In genomic region chr3:139353920-139354556, GRCh38 we compare ENCODE assay signal across 8 cellular contexts. TPM values are rescaled to one million over a fixed set of nuclear protein-coding genes. Genes with fewer than 3 reads are reported as not detected.
DNase-seq lines count a peak whose midpoint lies in the region; ATAC-seq, FAIRE-seq and TF ChIP-seq lines count a peak whose summit lies in the region.

No MANE protein-coding gene starts in this region.

- no peaks in the 10 kb centered on the region for H3F3A ChIP-seq in PC-3 (ENCODE audit: low read length, unreplicated experiment)
- no peaks in the 10 kb centered on the region for H3F3A ChIP-seq in neural cell (ENCODE audit: insufficient read depth, low read length, poor library complexity, severe bottlenecking)

- intact Hi-C loops in Calu3 (cut with micrococcal nuclease; ENCODE audit: unreplicated experiment) = loop anchor here (1.0 kb wide), 1 partner anchor 208 kb away; no protein-coding TSS in a partner anchor
- intact Hi-C loops in PC-3 (cut with micrococcal nuclease) = no loop called here
- intact Hi-C loops in endothelial cell of umbilical vein (cut with micrococcal nuclease) = loop anchor here (1.0 kb wide), 1 partner anchor 10 kb away; the partner anchor contains the start of gene MRPS22
- intact Hi-C loops in natural killer cell (cut with micrococcal nuclease) = no loop called here

- H3K79me2 ChIP-seq in PC-3 (ENCODE audit: low read length) (no peaks in the 10 kb centered on the region), endothelial cell of umbilical vein (ENCODE audit: control insufficient read depth, insufficient read depth, low read length) (no peaks in the 10 kb centered on the region), neural cell (replicated peaks; ENCODE audit: insufficient read depth, low read length) (no peaks in the 10 kb centered on the region)

- no peak overlapping the region for H3K9ac ChIP-seq in PC-3 (ENCODE audit: low read length)
- H3K9ac ChIP-seq in endothelial cell of umbilical vein (replicated peaks; ENCODE audit: extremely low read depth, insufficient read depth, low read length) = no peak overlapping the region
- no peak overlapping the region for H3K9ac ChIP-seq in neural cell (ENCODE audit: low read length)

- TF ChIP-seq CTCF in Calu3 (IDR thresholded peaks at IDR 0.05; ENCODE audit: unreplicated experiment) (peak; percentile 78), PC-3 (conservative IDR thresholded peaks at IDR 0.05; ENCODE audit: low read depth, low read length) (peak; percentile 81), endothelial cell of umbilical vein (IDR thresholded peaks at IDR 0.05; ENCODE audit: extremely low read depth in 1 of 2, insufficient read depth in 1 of 2, low read depth in 1 of 2, low read length in 2 of 2) (peak; percentile 69 to 77), neural cell (IDR thresholded peaks at IDR 0.05; ENCODE audit: poor library complexity, severe bottlenecking) (peak; percentile 70), natural killer cell (IDR thresholded peaks at IDR 0.05) (no peak)

- no peak overlapping the region for H3K27ac ChIP-seq in PC-3 (ENCODE audit: low read length)
- no peak overlapping the region for H3K27ac ChIP-seq in endothelial cell of umbilical vein (ENCODE audit: insufficient read depth, low read depth, low read length)
- H3K27ac ChIP-seq in neural cell (ENCODE audit: low read length) = no peak overlapping the region

- ATAC-seq in HG02588 (IDR thresholded peaks at IDR 0.05; ENCODE audit: unreplicated experiment) (peak; percentile 41), PC-3 (peak; percentile 95), natural killer cell (no peak), HG02623 (IDR thresholded peaks at IDR 0.05; ENCODE audit: unreplicated experiment) (no peak)

- CTCF ChIA-PET in Calu3 (lab: Charles Lee) = interaction anchor here (0.5 to 2.7 kb wide), 18 partner anchors 9 to 1180 kb away, joined by 3 to 26 read pairs (median 4); partner anchors contain the start of genes COPB2 and MRPS22
- CTCF ChIA-PET in PC-3 (lab: Charles Lee) = interaction anchor here (0.5 to 1.9 kb wide), 8 partner anchors 8 to 567 kb away, joined by 3 to 10 read pairs (median 4); no protein-coding TSS in a partner anchor
- CTCF ChIA-PET in endothelial cell of umbilical vein (lab: Charles Lee) = interaction anchor here (0.5 to 2.5 kb wide), 23 partner anchors 9 to 1561 kb away, joined by 3 to 31 read pairs (median 5); partner anchors contain the start of genes COPB2 and MRPS22

- H3K4me3 ChIP-seq in PC-3 (ENCODE audit: low read length) (no peak overlapping the region), endothelial cell of umbilical vein (replicated peaks in 1 of 3; ENCODE audit: insufficient read depth in 1 of 3, low read depth in 1 of 3, low read length in 3 of 3) (no peak overlapping the region), neural cell (ENCODE audit: low read length) (no peak overlapping the region)

- DNase-seq in Calu3 (peak; percentile 70), PC-3 (peak; percentile 70), endothelial cell of umbilical vein (ENCODE audit: low read depth, low spot score) (peak; percentile 65), natural killer cell (no peak)
- no peak for DNase-seq in activated T-cell treated with anti-CD3 and anti-CD28 coated beads, Interleukin-2, amount 50 U/mL, for 1 hour

- no peaks in the 10 kb centered on the region for H3K9me3 ChIP-seq in PC-3 (ENCODE audit: low read length)
- no peaks in the 10 kb centered on the region for H3K9me3 ChIP-seq in endothelial cell of umbilical vein (replicated peaks; ENCODE audit: control insufficient read depth, insufficient read depth, low read length)
- no peaks in the 10 kb centered on the region for H3K9me3 ChIP-seq in neural cell (ENCODE audit: low read length)

- TF ChIP-seq RAD21 in neural cell (conservative IDR thresholded peaks at IDR 0.05) = peak; percentile 43

- no peak for TF ChIP-seq EP300 in neural cell (conservative IDR thresholded peaks at IDR 0.05; ENCODE audit: poor library complexity, severe bottlenecking)

- H3K27me3 Mint-ChIP-seq in Calu3 (ENCODE audit: unreplicated experiment) (no peaks in the 10 kb centered on the region), natural killer cell (ENCODE audit: low read depth in 2 of 2) (no peaks in the 10 kb centered on the region)

- POLR2A ChIA-PET in PC-3 (lab: Charles Lee; ENCODE audit: unreplicated experiment) = interaction anchor here (0.9 kb wide), 1 partner anchor 36 kb away, joined by 3 read pairs; no protein-coding TSS in a partner anchor
- POLR2A ChIA-PET in endothelial cell of umbilical vein (lab: Charles Lee) = interaction anchor here (1.2 kb wide), 1 partner anchor 10 kb away, joined by 6 read pairs; the partner anchor contains the start of gene MRPS22

- H3K4me1 Mint-ChIP-seq in Calu3 (ENCODE audit: low read depth, unreplicated experiment) = no peaks in the 10 kb centered on the region
- H3K4me1 Mint-ChIP-seq in natural killer cell = peaks cover 7 to 15% of the 10 kb centered on the region in 2 donors

- H3K36me3 Mint-ChIP-seq in Calu3 (ENCODE audit: insufficient read depth, unreplicated experiment) = peaks cover 90% of the 10 kb centered on the region
- peaks cover 54% of the 10 kb centered on the region for H3K36me3 Mint-ChIP-seq in natural killer cell

- H3K4me2 ChIP-seq in PC-3 (ENCODE audit: low read length) (no peak overlapping the region), endothelial cell of umbilical vein (ENCODE audit: insufficient read depth, low read length) (no peak overlapping the region), neural cell (ENCODE audit: low read length) (no peak overlapping the region)

- H3K9me1 ChIP-seq in endothelial cell of umbilical vein (replicated peaks; ENCODE audit: control insufficient read depth, extremely low read depth, insufficient read depth, low read length) = no peaks in the 10 kb centered on the region

- H3K9me2 ChIP-seq in PC-3 (replicated peaks; ENCODE audit: low read length) (no peaks in the 10 kb centered on the region), neural cell (ENCODE audit: insufficient read depth, low read length) (no peaks in the 10 kb centered on the region)

- no peak for TF ChIP-seq POLR2A in endothelial cell of umbilical vein (IDR thresholded peaks at IDR 0.05; ENCODE audit: low read depth, low read length)

- H3K36me3 ChIP-seq in PC-3 (ENCODE audit: low read depth, low read length) (peaks cover 44% of the 10 kb centered on the region), endothelial cell of umbilical vein (ENCODE audit: control insufficient read depth in 2 of 2, extremely low read depth in 1 of 2, insufficient read depth in 2 of 2, low read length in 2 of 2) (peaks cover 34 to 35% of the 10 kb centered on the region in 2 experiments), neural cell (ENCODE audit: insufficient read depth, low read length) (peaks cover 8% of the 10 kb centered on the region)

- peaks cover 6% of the 10 kb centered on the region; the same call in 1 of the 2 replicates for H4K20me1 ChIP-seq in PC-3 (ENCODE audit: low read length)
- H4K20me1 ChIP-seq in endothelial cell of umbilical vein (replicated peaks; ENCODE audit: control insufficient read depth, extremely low read depth, insufficient read depth, low read length) = no peaks in the 10 kb centered on the region
- no peaks in the 10 kb centered on the region for H4K20me1 ChIP-seq in neural cell (ENCODE audit: insufficient read depth)

- dilution Hi-C loops in endothelial cell of umbilical vein (cut with MboI; ENCODE audit: extremely low pct_ligation_motif_present, low sequenced_read_pairs) = no loop called here

- no peaks in the 10 kb centered on the region for H3K9me3 Mint-ChIP-seq in Calu3 (ENCODE audit: low read depth, unreplicated experiment)
- no peaks in the 10 kb centered on the region for H3K9me3 Mint-ChIP-seq in natural killer cell

- H3K4me3 Mint-ChIP-seq in Calu3 (ENCODE audit: low read depth, unreplicated experiment) = no peak overlapping the region
- no peak overlapping the region for H3K4me3 Mint-ChIP-seq in natural killer cell

- BruUV-seq in Calu3 (replicated peaks; lab: Mats Ljungman, UMichigan) (no TSS peak), PC-3 (replicated peaks; lab: Mats Ljungman, UMichigan) (no TSS peak), endothelial cell of umbilical vein (replicated peaks; lab: Mats Ljungman, UMichigan) (no TSS peak)

- H2AFZ ChIP-seq in PC-3 (ENCODE audit: low read length) (no peak overlapping the region), endothelial cell of umbilical vein (ENCODE audit: low read depth, low read length) (no peak overlapping the region), neural cell (ENCODE audit: low read depth, low read length) (no peak overlapping the region)

- H3K4me1 ChIP-seq in PC-3 (ENCODE audit: insufficient read depth, low read length) = no peaks in the 10 kb centered on the region
- H3K4me1 ChIP-seq in endothelial cell of umbilical vein (ENCODE audit: control insufficient read depth, extremely low read depth, insufficient read depth, low read length) = no peaks in the 10 kb centered on the region

- FAIRE-seq in endothelial cell of umbilical vein (lab: Jason Lieb, UNC) = peak; percentile 56

- H3K27me3 ChIP-seq in PC-3 (ENCODE audit: low read length) (no peaks in the 10 kb centered on the region), endothelial cell of umbilical vein (ENCODE audit: control insufficient read depth in 2 of 2, insufficient read depth in 2 of 2, low read length in 2 of 2) (no peaks in the 10 kb centered on the region), neural cell (ENCODE audit: insufficient read depth, low read depth, low read length) (no peaks in the 10 kb centered on the region)

- H3K27ac Mint-ChIP-seq in Calu3 (ENCODE audit: unreplicated experiment) (no peak overlapping the region), natural killer cell (peak overlapping the region in 1 of 2 donors; percentile 36)

RNA-seq across cellular contexts. Expression of gene MRPS22, which starts 10.2 kb away (rescaled TPM):
- 79.5 and 82.4 TPM in 2 replicates for total RNA-seq in Calu3 (2022)
- total RNA-seq in PC-3 (2014; rRNA removed) = 73.3 and 77.0 TPM in 2 replicates
- 41.0 and 45.6 TPM in 2 replicates for total RNA-seq in endothelial cell of umbilical vein
- polyA plus RNA-seq in endothelial cell of umbilical vein = 23.7 and 33.8 TPM in 2 replicates
- polyA plus RNA-seq in endothelial cell of umbilical vein (2011; cell fraction: cytosol; rRNA removed) = 46.4 and 46.7 TPM in 2 replicates
- polyA plus RNA-seq in endothelial cell of umbilical vein (2011; cell fraction: nucleus; rRNA removed) = 57.6 and 73.1 TPM in 2 replicates
- 37.3 and 49.4 TPM in 2 replicates for polyA plus RNA-seq in endothelial cell of umbilical vein (2012)
- polyA minus RNA-seq in endothelial cell of umbilical vein = 16.2 and 17.9 TPM in 2 replicates
- 24.7 TPM for polyA minus RNA-seq in endothelial cell of umbilical vein (2011; cell fraction: cytosol; rRNA and poly(A)+ RNA removed)
- polyA minus RNA-seq in endothelial cell of umbilical vein (2011; cell fraction: nucleus; rRNA and poly(A)+ RNA removed) = 36.1 and 39.6 TPM in 2 replicates
- 70.2 and 80.7 TPM in 2 replicates for polyA plus RNA-seq in neural cell
- polyA minus RNA-seq in neural cell = 55.0 and 62.3 TPM in 2 replicates
- total RNA-seq in natural killer cell = 10 to 100 TPM; 32.4 to 39.1 (median 35.3) TPM

RNA-seq across cellular contexts. Expression of gene COPB2, which starts 35.4 kb away (rescaled TPM):
- 219 and 223 TPM in 2 replicates for total RNA-seq in Calu3 (2022)
- 78.8 and 95.8 TPM in 2 replicates for total RNA-seq in PC-3 (2014; rRNA removed)
- total RNA-seq in endothelial cell of umbilical vein = 137 and 146 TPM in 2 replicates
- polyA plus RNA-seq in endothelial cell of umbilical vein = 49.5 and 72.1 TPM in 2 replicates
- 68.4 and 76.7 TPM in 2 replicates for polyA plus RNA-seq in endothelial cell of umbilical vein (2011; cell fraction: cytosol; rRNA removed)
- 115 and 132 TPM in 2 replicates for polyA plus RNA-seq in endothelial cell of umbilical vein (2011; cell fraction: nucleus; rRNA removed)
- 124 and 138 TPM in 2 replicates for polyA plus RNA-seq in endothelial cell of umbilical vein (2012)
- polyA minus RNA-seq in endothelial cell of umbilical vein = 176 and 194 TPM in 2 replicates
- polyA minus RNA-seq in endothelial cell of umbilical vein (2011; cell fraction: cytosol; rRNA and poly(A)+ RNA removed) = 74.1 TPM
- 106 and 145 TPM in 2 replicates for polyA minus RNA-seq in endothelial cell of umbilical vein (2011; cell fraction: nucleus; rRNA and poly(A)+ RNA removed)
- 59.5 and 63.5 TPM in 2 replicates for polyA plus RNA-seq in neural cell
- 113 and 122 TPM in 2 replicates for polyA minus RNA-seq in neural cell
- 10 to 100 TPM; 34.7 to 50.2 (median 42.4) TPM for total RNA-seq in natural killer cell

Comparison
In these comparisons a context has a peak if more than half of its experiments do, and no peak if none do; other contexts are left out.
1. DNase-seq: peak in Calu3 (single experiment), PC-3 (single experiment) and endothelial cell of umbilical vein (single experiment); none in activated T-cell treated with anti-CD3 and anti-CD28 coated beads, Interleukin-2, amount 50 U/mL, for 1 hour (single experiment) and natural killer cell (single experiment).
2. ATAC-seq: peak in HG02588 (single experiment) and PC-3 (single experiment); none in natural killer cell (0 of 3) and HG02623 (single experiment).
3. intact Hi-C loops: an anchor here in Calu3 (1.0 kb wide) and endothelial cell of umbilical vein (1.0 kb wide); none called in PC-3 and natural killer cell.